Comparison of ENCODE assay signal across 16 cellular contexts in genomic region chr16:66295761-66296546, GRCh38.
A peak's percentile ranks its signal among the peaks of the same experiment; 100 is the strongest.
DNase-seq lines count a peak whose midpoint lies in the region; ATAC-seq, FAIRE-seq and TF ChIP-seq lines count a peak whose summit lies in the region.
"Had no signal": no experiment of that assay in that cellular context is flagged by ENCODE, and none has a peak within 500 bp of the region (broad histone marks: within the 10 kb centered on the region; RNA-seq: fewer than 3 reads in every experiment).

No MANE protein-coding gene starts in this region.

- H2BK5ac ChIP-seq in H1 (ENCODE audit: low read depth, low read length): no peak overlapping the region

- H3K27me3 ChIP-seq in H1 (replicated peaks in 1 of 4; ENCODE audit: control insufficient read depth in 3 of 4, extremely low read depth in 1 of 4, insufficient read depth in 3 of 4, low read length in 3 of 4): no peaks in the 10 kb centered on the region

- no peak overlapping the region for H3K9ac ChIP-seq in H1 (replicated peaks in 1 of 4; ENCODE audit: extremely low read depth in 1 of 4, low read depth in 3 of 4, low read length in 3 of 4)
- H3K9ac ChIP-seq: KMS-11 had no signal

- no peak overlapping the region for H4K5ac ChIP-seq in H1 (ENCODE audit: insufficient read length, low read depth, low read length)

- H3K4me2 ChIP-seq in H1 (ENCODE audit: insufficient read depth in 1 of 2, low read depth in 2 of 2, low read length in 2 of 2): no peak overlapping the region
- H3K4me2 ChIP-seq: GM23338, KMS-11 had no signal

- TF ChIP-seq EP300 in H1 (IDR thresholded peaks at IDR 0.05; ENCODE audit: borderline replicate concordance in 1 of 2, low read depth in 2 of 2, low read length in 2 of 2): no peak

- no peak overlapping the region for H2AK5ac ChIP-seq in H1 (ENCODE audit: low read depth, low read length)

- H2BK12ac ChIP-seq in H1 (ENCODE audit: low read depth, low read length): no peak overlapping the region

- H3K79me1 ChIP-seq in H1 (ENCODE audit: low read depth, low read length): no peaks in the 10 kb centered on the region

- no peaks in the 10 kb centered on the region for H3K36me3 ChIP-seq in H1 (ENCODE audit: control insufficient read depth in 2 of 4, insufficient read depth in 4 of 4, low read length in 3 of 4)

- no peak for TF ChIP-seq POLR2A in H1 (IDR thresholded peaks at IDR 0.05; ENCODE audit: control extremely low read depth in 1 of 2, low read depth in 2 of 2, low read length in 2 of 2)

- peaks cover 9 to 11% of the 10 kb centered on the region in 2 donors for H3K4me1 Mint-ChIP-seq in natural killer cell treated with Interleukin-12 subunit alpha and Interleukin-12 subunit beta and Interleukin-15 and Interleukin-18, amount 100 ng/mL, for 72 hours (ENCODE audit: low read depth in 2 of 2)
- H3K4me1 Mint-ChIP-seq in natural killer cell: peaks cover 17 to 18% of the 10 kb centered on the region in 2 donors
- H3K4me1 Mint-ChIP-seq: GM23338 had no signal

- H3K56ac ChIP-seq in H1 (replicated peaks; ENCODE audit: insufficient read length, low read depth, low read length): no peak overlapping the region

- no peak for TF ChIP-seq RAD21 in H1 (IDR thresholded peaks at IDR 0.05 in 1 of 2, conservative IDR thresholded peaks at IDR 0.05 in 1 of 2; ENCODE audit: low read depth in 2 of 2, low read length in 2 of 2)

- H3K27ac ChIP-seq in H1 (ENCODE audit: low read depth, low read length): no peak overlapping the region
- H3K27ac ChIP-seq: KMS-11 had no signal

- no peak overlapping the region for H4K91ac ChIP-seq in H1 (replicated peaks; ENCODE audit: insufficient read length, low read length)

- TF ChIP-seq CTCF in natural killer cell (IDR thresholded peaks at IDR 0.05) (no peak), H1 (IDR thresholded peaks at IDR 0.05; ENCODE audit: control extremely low read depth in 1 of 3, insufficient read depth in 1 of 3, low read depth in 1 of 3, low read length in 3 of 3) (no peak)

- H3K27ac Mint-ChIP-seq in natural killer cell treated with Interleukin-12 subunit alpha and Interleukin-12 subunit beta and Interleukin-15 and Interleukin-18, amount 100 ng/mL, for 72 hours: no peak overlapping the region
- H3K27ac Mint-ChIP-seq in natural killer cell: no peak overlapping the region
- H3K27ac Mint-ChIP-seq: CD14-positive monocyte, GM23338 had no signal

- 0 out of 2 replicates have a peak overlapping the region, but pooled peaks have one; percentile 1 for H4K8ac ChIP-seq in H1 (ENCODE audit: extremely low read depth, insufficient read depth, low read length)

- no peaks in the 10 kb centered on the region for H3K9me3 Mint-ChIP-seq in natural killer cell treated with Interleukin-12 subunit alpha and Interleukin-12 subunit beta and Interleukin-15 and Interleukin-18, amount 100 ng/mL, for 72 hours
- H3K9me3 Mint-ChIP-seq in natural killer cell: no peaks in the 10 kb centered on the region
- H3K9me3 Mint-ChIP-seq: GM23338 had no signal

- H3K79me2 ChIP-seq in H1 (ENCODE audit: control insufficient read depth in 1 of 2, insufficient read depth in 2 of 2, low read length in 2 of 2): no peaks in the 10 kb centered on the region

- H2BK15ac ChIP-seq in H1 (ENCODE audit: low read length): no peak overlapping the region

- H2BK20ac ChIP-seq in H1 (ENCODE audit: low read length): no peak overlapping the region

- no peak overlapping the region for H2AFZ ChIP-seq in H1 (ENCODE audit: low read length)
- H2AFZ ChIP-seq: GM23338 had no signal

- H3K23me2 ChIP-seq in H1 (ENCODE audit: low read depth, low read length): no peaks in the 10 kb centered on the region

- H2BK120ac ChIP-seq in H1 (replicated peaks; ENCODE audit: low read depth, low read length): no peak overlapping the region

- no peaks in the 10 kb centered on the region for H3K36me3 Mint-ChIP-seq in natural killer cell treated with Interleukin-12 subunit alpha and Interleukin-12 subunit beta and Interleukin-15 and Interleukin-18, amount 100 ng/mL, for 72 hours
- no peaks in the 10 kb centered on the region for H3K36me3 Mint-ChIP-seq in natural killer cell
- H3K36me3 Mint-ChIP-seq: CD14-positive monocyte had no signal

- peak; percentile 1 for DNase-seq in natural killer cell treated with Interleukin-12 subunit alpha and Interleukin-12 subunit beta and Interleukin-15 and Interleukin-18, amount 100 ng/mL, for 72 hours (ENCODE audit: low spot score)
- DNase-seq in natural killer cell: no peak
- no peak for DNase-seq in H1 (ENCODE audit: low read depth in 1 of 2, low spot score in 2 of 2)
- DNase-seq in posterior vena cava (ENCODE audit: low spot score): peak; percentile 38
- no peak for DNase-seq in iPS-NIHi7 (ENCODE audit: extremely low spot score)
- no peak for DNase-seq in NCI-H2227 (lab: John Stamatoyannopoulos, UW; ENCODE audit: unreplicated experiment)
- DNase-seq in KG1 (lab: John Stamatoyannopoulos, UW): no peak
- DNase-seq: DMS153, NCI-H2029 had no signal

- H3K9me3 ChIP-seq in H1 (ENCODE audit: insufficient read depth in 2 of 2, low read depth in 1 of 2, low read length in 1 of 2): no peaks in the 10 kb centered on the region
- H3K9me3 ChIP-seq: Caco-2 had no signal

- no peaks in the 10 kb centered on the region for H3K4me1 ChIP-seq in H1 (replicated peaks in 1 of 4; ENCODE audit: control insufficient read depth in 3 of 4, insufficient read depth in 4 of 4, low read length in 3 of 4)
- H3K4me1 ChIP-seq: Caco-2 had no signal

- CTCF ChIA-PET in H1 (lab: Charles Lee; ENCODE audit: partially characterized antibody): interaction anchor here (1.4 to 2.1 kb wide), 3 partner anchors 17 to 20 kb away, joined by 4 to 10 read pairs (median 5); no protein-coding TSS in a partner anchor

- H3K23ac ChIP-seq in H1 (ENCODE audit: insufficient read length): no peak overlapping the region

- ATAC-seq in natural killer cell treated with Interleukin-12 subunit alpha and Interleukin-12 subunit beta and Interleukin-15 and Interleukin-18, amount 100 ng/mL, for 72 hours: peak in 1 of 2 donors; percentile 3
- ATAC-seq in natural killer cell: no peak
- ATAC-seq in HG03565 (IDR thresholded peaks at IDR 0.05; ENCODE audit: unreplicated experiment): no peak
- ATAC-seq: GM23338, Panc1, Right ventricle myocardium inferior had no signal

- no peak overlapping the region for H3K4me3 Mint-ChIP-seq in natural killer cell treated with Interleukin-12 subunit alpha and Interleukin-12 subunit beta and Interleukin-15 and Interleukin-18, amount 100 ng/mL, for 72 hours
- H3K4me3 Mint-ChIP-seq in natural killer cell: no peak overlapping the region
- H3K4me3 Mint-ChIP-seq: GM23338 had no signal

- H4K20me1 ChIP-seq in H1 (replicated peaks in 1 of 2; ENCODE audit: control insufficient read depth in 1 of 2, insufficient read depth in 2 of 2, low read length in 2 of 2): no peaks in the 10 kb centered on the region

- no peak for FAIRE-seq in H1 (lab: Jason Lieb, UNC)

- H3K14ac ChIP-seq in H1 (ENCODE audit: insufficient read length): no peak overlapping the region

- intact Hi-C loops in natural killer cell (cut with micrococcal nuclease) (no loop called here), posterior vena cava (cut with DNase I) (no loop called here)

- POLR2A ChIA-PET in H1 (lab: Charles Lee; ENCODE audit: partially characterized antibody): no interaction called here

- no peak overlapping the region for H3K4me3 ChIP-seq in H1 (ENCODE audit: extremely low read depth in 1 of 4, insufficient read depth in 2 of 4, low read depth in 3 of 4, low read length in 4 of 4)
- H3K4me3 ChIP-seq: GM23338 had no signal

- H3K4ac ChIP-seq in H1 (replicated peaks; ENCODE audit: insufficient read length, low read depth, low read length): no peak overlapping the region

- 94% methylated on average over 4 of the region's 4 CpGs; no CpG with 5 or more reads in 1 of the 2 experiments for WGBS in H1 (ENCODE audit: extremely low coverage in 1 of 2, insufficient coverage in 1 of 2, insufficient read length in 1 of 2, insufficient replicate concordance in 2 of 2, low coverage in 1 of 2, low lambda C conversion rate in 2 of 2, missing lambda C conversion rate in 1 of 2), 2 experiments

- H3K18ac ChIP-seq in H1 (ENCODE audit: extremely low read depth, low read length): no peak overlapping the region

- peaks cover 12 to 18% of the 10 kb centered on the region in 2 donors for H3K27me3 Mint-ChIP-seq in natural killer cell treated with Interleukin-12 subunit alpha and Interleukin-12 subunit beta and Interleukin-15 and Interleukin-18, amount 100 ng/mL, for 72 hours
- H3K27me3 Mint-ChIP-seq in natural killer cell (ENCODE audit: low read depth in 2 of 2): peaks cover 7 to 14% of the 10 kb centered on the region in 2 donors

TF ChIP-seq in H1, 55 proteins besides CTCF, POLR2A, EP300 and RAD21:
- TF ChIP-seq CBX5 (IDR thresholded peaks at IDR 0.05; ENCODE audit: low read depth, low read length): no peak
- no peak for TF ChIP-seq CREB1 (IDR thresholded peaks at IDR 0.05)
- TF ChIP-seq MAFK (IDR thresholded peaks at IDR 0.05; ENCODE audit: low read depth, low read length): no peak
- TF ChIP-seq PHF8 (conservative IDR thresholded peaks at IDR 0.05; ENCODE audit: low read depth, low read length): no peak
- TF ChIP-seq NANOG (IDR thresholded peaks at IDR 0.05; ENCODE audit: insufficient read depth, low read depth, low read length, poor library complexity, severe bottlenecking): no peak
- no peak for TF ChIP-seq GTF2F1 (IDR thresholded peaks at IDR 0.05; ENCODE audit: borderline replicate concordance, low read depth, low read length)
- no peak for TF ChIP-seq CHD1 (IDR thresholded peaks at IDR 0.05; ENCODE audit: low read depth, low read length)
- no peak for TF ChIP-seq SIN3A (conservative IDR thresholded peaks at IDR 0.05 in 1 of 2, IDR thresholded peaks at IDR 0.05 in 1 of 2; ENCODE audit: low read depth in 1 of 2, low read length in 2 of 2)

Comparison
In these comparisons a context has a peak if more than half of its experiments do, and no peak if none do; other contexts are left out.
1. DNase-seq: peak in natural killer cell treated with Interleukin-12 subunit alpha and Interleukin-12 subunit beta and Interleukin-15 and Interleukin-18, amount 100 ng/mL, for 72 hours (single experiment) and posterior vena cava (single experiment); none in natural killer cell (single experiment), H1 (0 of 2), iPS-NIHi7 (single experiment), NCI-H2227 (single experiment) and KG1 (single experiment).